22 cellular contexts compared by ENCODE assay signal in genomic region chr11:10796191-10796590, GRCh38. TPM values are rescaled to one million over a fixed set of nuclear protein-coding genes. Genes with fewer than 3 reads are reported as not detected.
DNase-seq lines count a peak whose midpoint lies in the region; TF ChIP-seq lines count a peak whose summit lies in the region.
"Had no signal": no experiment of that assay in that cellular context is flagged by ENCODE, and none has a peak within 500 bp of the region (broad histone marks: within the 10 kb centered on the region; RNA-seq: fewer than 3 reads in every experiment).

No MANE protein-coding gene starts in this region.

- no peak overlapping the region for H2AFZ ChIP-seq in mammary epithelial cell (ENCODE audit: low read depth, low read length)

- no peak for DNase-seq in activated naive CD8-positive, alpha-beta T cell treated with anti-CD3 and anti-CD28 coated beads for 36 hours
- DNase-seq in epithelial cell of prostate (ENCODE audit: low read depth, low spot score) (no peak), mammary epithelial cell (no peak), dorsolateral prefrontal cortex (no peak), NCI-H510A treated with DMSO at 0.1 percent for 48 hours (lab: John Stamatoyannopoulos, UW) (no peak), GOT3 (lab: John Stamatoyannopoulos, UW) (no peak)
- DNase-seq: activated CD4-positive, CD25-positive, alpha-beta regulatory T cell treated with anti-CD3 and anti-CD28 coated beads, Interleukin-2, amount 50 U/mL, for 72 hours; CD8-positive, alpha-beta memory T cell; effector memory CD8-positive, alpha-beta T cell; naive thymus-derived CD8-positive, alpha-beta T cell; NCI-H1930; NCI-H524; posterior cingulate gyrus; T-helper 9 cell; tibial artery had no signal

- H4K20me1 ChIP-seq in mammary epithelial cell (ENCODE audit: insufficient read depth, low read length): no peaks in the 10 kb centered on the region

- peak overlapping the region; percentile 19 for H3K27ac Mint-ChIP-seq in activated naive CD8-positive, alpha-beta T cell
- H3K27ac Mint-ChIP-seq in activated naive CD8-positive, alpha-beta T cell treated with anti-CD3 and anti-CD28 coated beads for 36 hours: no peak overlapping the region

- no peak overlapping the region for H3K9ac ChIP-seq in mammary epithelial cell (ENCODE audit: insufficient read depth, low read length)

- dilution Hi-C loops in mammary epithelial cell (cut with HindIII; ENCODE audit: low sequenced_read_pairs): no loop called here

- H3K4me1 Mint-ChIP-seq in activated naive CD8-positive, alpha-beta T cell (ENCODE audit: low read depth): peaks cover 55% of the 10 kb centered on the region
- peaks cover 43% of the 10 kb centered on the region for H3K4me1 Mint-ChIP-seq in activated naive CD8-positive, alpha-beta T cell treated with anti-CD3 and anti-CD28 coated beads for 36 hours

- no peaks in the 10 kb centered on the region for H3K9me3 Mint-ChIP-seq in activated naive CD8-positive, alpha-beta T cell (ENCODE audit: low read depth)
- H3K9me3 Mint-ChIP-seq in activated naive CD8-positive, alpha-beta T cell treated with anti-CD3 and anti-CD28 coated beads for 36 hours: no peaks in the 10 kb centered on the region
- H3K9me3 Mint-ChIP-seq: activated T-helper 17 cell treated with anti-CD3 and anti-CD28 coated beads, Interleukin-2, amount 50 U/mL, for 72 hours; CD8-positive, alpha-beta memory T cell; central memory CD8-positive, alpha-beta T cell; effector memory CD8-positive, alpha-beta T cell; naive thymus-derived CD8-positive, alpha-beta T cell had no signal

- no peaks in the 10 kb centered on the region for H3K27me3 Mint-ChIP-seq in activated naive CD8-positive, alpha-beta T cell
- H3K27me3 Mint-ChIP-seq in activated naive CD8-positive, alpha-beta T cell treated with anti-CD3 and anti-CD28 coated beads for 36 hours: peaks cover 9% of the 10 kb centered on the region
- H3K27me3 Mint-ChIP-seq: central memory CD8-positive, alpha-beta T cell had no signal

- no peak overlapping the region for H3K4me2 ChIP-seq in mammary epithelial cell (ENCODE audit: insufficient read depth, low read depth, low read length)

- no TSS peak for BruUV-seq in mammary epithelial cell (replicated peaks; lab: Mats Ljungman, UMichigan)

- TF ChIP-seq CTCF in mammary epithelial cell (conservative IDR thresholded peaks at IDR 0.05 in 1 of 2, IDR thresholded peaks at IDR 0.05 in 1 of 2; ENCODE audit: extremely low read depth in 1 of 2, insufficient read depth in 1 of 2, low read depth in 1 of 2, low read length in 2 of 2): no peak
- no peak for TF ChIP-seq CTCF in dorsolateral prefrontal cortex (IDR thresholded peaks at IDR 0.05 in 54 of 56, conservative IDR thresholded peaks at IDR 0.05 in 2 of 56; ENCODE audit: low read depth in 1 of 56, partially characterized antibody in 56 of 56)

- H3K4me3 ChIP-seq in mammary epithelial cell (replicated peaks in 1 of 3; ENCODE audit: insufficient read depth in 1 of 3, low read depth in 2 of 3, low read length in 3 of 3): no peak overlapping the region
- no peak overlapping the region for H3K4me3 ChIP-seq in dorsolateral prefrontal cortex
- H3K4me3 ChIP-seq: lung, SJSA1, skin epidermis, tibial artery had no signal

- H3K4me1 ChIP-seq in mammary epithelial cell (ENCODE audit: insufficient read depth, low read length): peaks cover 7% of the 10 kb centered on the region

- no peaks in the 10 kb centered on the region for H3K27me3 ChIP-seq in mammary epithelial cell (ENCODE audit: insufficient read depth, low read length)
- no peaks in the 10 kb centered on the region for H3K27me3 ChIP-seq in dorsolateral prefrontal cortex
- H3K27me3 ChIP-seq: SJSA1, tibial artery had no signal

- in situ Hi-C loops in mammary epithelial cell (cut with MboI; ENCODE audit: low sequenced_read_pairs in 2 of 2): loop anchor here (10.0 to 25.0 kb wide), 3 partner anchors 139 to 991 kb away; no protein-coding TSS in a partner anchor

- H3K36me3 Mint-ChIP-seq in activated naive CD8-positive, alpha-beta T cell: peaks cover 30% of the 10 kb centered on the region
- H3K36me3 Mint-ChIP-seq in activated naive CD8-positive, alpha-beta T cell treated with anti-CD3 and anti-CD28 coated beads for 36 hours: peaks cover 50% of the 10 kb centered on the region

- peak overlapping the region; percentile 10 for H3K27ac ChIP-seq in epithelial cell of prostate
- no peak overlapping the region for H3K27ac ChIP-seq in mammary epithelial cell (ENCODE audit: insufficient read depth, low read depth, low read length)
- no peak overlapping the region for H3K27ac ChIP-seq in dorsolateral prefrontal cortex
- H3K27ac ChIP-seq: SJSA1, skin epidermis, tibial artery had no signal

- H3K36me3 ChIP-seq in mammary epithelial cell (ENCODE audit: insufficient read depth, low read length): peaks cover 46% of the 10 kb centered on the region

- H3K79me2 ChIP-seq in mammary epithelial cell (ENCODE audit: insufficient read depth, low read length): peaks cover 18% of the 10 kb centered on the region

- 69% methylated on average over 2 of the region's 2 CpGs for WGBS in mammary epithelial cell (ENCODE audit: low coverage, missing lambda C conversion rate)

- H3K4me3 Mint-ChIP-seq in activated naive CD8-positive, alpha-beta T cell: no peak overlapping the region
- no peak overlapping the region for H3K4me3 Mint-ChIP-seq in activated naive CD8-positive, alpha-beta T cell treated with anti-CD3 and anti-CD28 coated beads for 36 hours
- H3K4me3 Mint-ChIP-seq: activated T-helper 17 cell treated with anti-CD3 and anti-CD28 coated beads, Interleukin-2, amount 50 U/mL, for 72 hours; central memory CD8-positive, alpha-beta T cell had no signal

- intact Hi-C loops in mammary epithelial cell (cut with micrococcal nuclease): loop anchor here (10.0 kb wide), 1 partner anchor 829 kb away; the partner anchor contains the start of gene GALNT18
- intact Hi-C loops in dorsolateral prefrontal cortex (cut with DNase I): no loop called here

- CTCF ChIA-PET in mammary epithelial cell (lab: Charles Lee; ENCODE audit: low non-redundant PET): interaction anchor here (0.5 kb wide), 1 partner anchor 13 kb away, joined by 3 read pairs; the partner anchor contains the start of gene EIF4G2

- H3K9me3 ChIP-seq in mammary epithelial cell (replicated peaks; ENCODE audit: insufficient read depth, low read length): no peaks in the 10 kb centered on the region
- H3K9me3 ChIP-seq: SJSA1, tibial artery had no signal

TF ChIP-seq in PFSK-1, 5 proteins besides CTCF, POLR2A, EP300 and RAD21:
- TF ChIP-seq TAF1 (IDR thresholded peaks at IDR 0.05; ENCODE audit: borderline replicate concordance, insufficient read depth, low read length) (no peak), FOXP2 (optimal IDR thresholded peaks at IDR 0.05; ENCODE audit: borderline replicate concordance, extremely low read depth, extremely low read length, insufficient read depth) (no peak), POLR2AphosphoS5 (IDR thresholded peaks at IDR 0.05; ENCODE audit: low read depth, low read length) (peak; percentile 46; the same call in 1 of the 2 replicates), SIN3A (IDR thresholded peaks at IDR 0.05; ENCODE audit: borderline replicate concordance, insufficient read depth, low read length) (no peak)

RNA-seq across cellular contexts. Expression of gene EIF4G2, which starts 12.5 kb away (rescaled TPM):
- 1,000 to 10,000 TPM; 1,373 to 1,478 TPM for total RNA-seq in activated naive CD8-positive, alpha-beta T cell treated with anti-CD3 and anti-CD28 coated beads for 36 hours
- polyA plus RNA-seq in PFSK-1 (2012; ENCODE audit: insufficient read length, low read depth): 763 TPM
- total RNA-seq in mammary epithelial cell (100 to 1,000 TPM; 737 to 956 TPM), dorsolateral prefrontal cortex (100 to 1,000 TPM; 452 to 826 (median 596) TPM)
- 444 TPM for polyA plus RNA-seq in mammary epithelial cell
- polyA minus RNA-seq in mammary epithelial cell: 1,074 TPM

RNA-seq across cellular contexts. Expression of gene CTR9, which starts 45.1 kb away (rescaled TPM):
- total RNA-seq in activated naive CD8-positive, alpha-beta T cell treated with anti-CD3 and anti-CD28 coated beads for 36 hours: 10 to 100 TPM; 50.6 TPM
- 12.1 TPM for polyA plus RNA-seq in PFSK-1 (2012; ENCODE audit: insufficient read length, low read depth)
- total RNA-seq in mammary epithelial cell: 10 to 100 TPM; 29.5 to 29.9 TPM
- polyA plus RNA-seq in mammary epithelial cell: 9.2 TPM
- 39.6 TPM for polyA minus RNA-seq in mammary epithelial cell
- total RNA-seq in dorsolateral prefrontal cortex: 10 to 100 TPM; 20.3 to 43.5 (median 27.9) TPM
